8 cellular contexts compared by ENCODE assay signal in the genomic region with DNA sequence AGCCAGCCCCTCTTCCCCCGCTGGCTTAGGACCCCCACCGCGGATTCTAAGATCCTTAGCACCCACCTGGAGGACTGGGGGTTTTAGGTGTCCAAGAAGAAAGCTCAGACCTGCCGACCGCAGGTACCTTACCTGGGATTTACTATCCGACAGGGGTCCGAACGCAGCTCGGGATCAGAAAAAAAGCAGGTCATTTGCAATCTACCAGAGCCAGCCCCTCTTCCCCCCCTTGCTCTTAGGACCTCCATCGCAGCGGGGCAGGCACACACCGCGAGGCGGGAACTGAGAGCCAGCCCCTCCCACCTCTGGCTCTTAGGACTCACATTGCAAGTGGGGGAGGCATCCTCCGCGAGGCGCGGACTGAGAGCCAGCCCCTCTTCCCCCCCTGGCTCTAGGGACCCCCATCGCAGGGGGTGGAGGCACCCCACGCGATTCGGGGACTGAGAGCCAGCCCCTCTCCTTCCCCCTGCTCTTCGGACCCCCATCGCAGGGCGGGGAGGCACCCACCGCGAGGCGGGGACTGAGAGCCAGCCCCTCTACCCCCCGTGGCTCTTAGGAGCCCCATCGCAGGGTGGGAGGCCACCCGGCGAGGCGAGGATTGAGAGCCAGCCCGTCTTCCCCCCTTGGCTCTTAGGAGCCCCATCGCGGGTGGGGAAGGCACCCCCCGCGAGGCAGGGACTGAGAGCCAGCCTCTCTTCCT. TPM values are rescaled to one million over a fixed set of nuclear protein-coding genes. Genes with fewer than 3 reads are reported as not detected.
A peak's percentile ranks its signal among the peaks of the same experiment; 100 is the strongest.
DNase-seq lines count a peak whose midpoint lies in the region; ATAC-seq and TF ChIP-seq lines count a peak whose summit lies in the region.

No MANE protein-coding gene starts in this region.

- H3K27me3 Mint-ChIP-seq in dendritic cell treated with granulocyte-macrophage colony-stimulating factor and Interleukin-4, amounts not matched to agents 40 ng/mL and 50 ng/mL, for 4 days, result peaks cover 44% of the 10 kb centered on the region
- H3K27me3 Mint-ChIP-seq in nephron (ENCODE audit: low read depth), result peaks cover 40% of the 10 kb centered on the region

- ATAC-seq in HG03432 (IDR thresholded peaks at IDR 0.05; ENCODE audit: unreplicated experiment), result peak; percentile 50
- no peak for ATAC-seq in HG03571 (IDR thresholded peaks at IDR 0.05; ENCODE audit: unreplicated experiment)
- no peak for ATAC-seq in HG02884 (IDR thresholded peaks at IDR 0.05; ENCODE audit: unreplicated experiment)

- H3K79me2 ChIP-seq in OCI-LY7 (ENCODE audit: insufficient read depth, low read depth, low read length), result no peaks in the 10 kb centered on the region

- CTCF ChIA-PET in OCI-LY7 (lab: Charles Lee; ENCODE audit: unreplicated experiment), result no interaction called here

- no peak overlapping the region for H3K27ac ChIP-seq in OCI-LY7 (ENCODE audit: low read depth, low read length, poor library complexity, severe bottlenecking)

- H4K20me1 ChIP-seq in OCI-LY7 (ENCODE audit: insufficient read depth, low read length), result no peaks in the 10 kb centered on the region

- TF ChIP-seq CTCF in OCI-LY7 (conservative IDR thresholded peaks at IDR 0.05; ENCODE audit: low read length) (no peak), nephron (IDR thresholded peaks at IDR 0.05; ENCODE audit: unreplicated experiment in 3 of 3) (no peak)

- H3K4me3 ChIP-seq in OCI-LY7 (ENCODE audit: low read depth, low read length, poor library complexity, severe bottlenecking), result peak overlapping the region; percentile 63

- H2AFZ ChIP-seq in OCI-LY7 (ENCODE audit: low read length), result peak overlapping the region; percentile 78

- no peaks in the 10 kb centered on the region for H3K9me2 ChIP-seq in OCI-LY7 (ENCODE audit: insufficient read depth, low read length)

- no peaks in the 10 kb centered on the region for H3K9me3 Mint-ChIP-seq in dendritic cell treated with granulocyte-macrophage colony-stimulating factor and Interleukin-4, amounts not matched to agents 40 ng/mL and 50 ng/mL, for 4 days
- no peaks in the 10 kb centered on the region for H3K9me3 Mint-ChIP-seq in nephron

- peak overlapping the region; percentile 37 for H3K4me3 Mint-ChIP-seq in dendritic cell treated with granulocyte-macrophage colony-stimulating factor and Interleukin-4, amounts not matched to agents 40 ng/mL and 50 ng/mL, for 4 days
- peak overlapping the region; percentile 85 to 88 (median 87) for H3K4me3 Mint-ChIP-seq in nephron

- no peak overlapping the region for H3K27ac Mint-ChIP-seq in dendritic cell treated with granulocyte-macrophage colony-stimulating factor and Interleukin-4, amounts not matched to agents 40 ng/mL and 50 ng/mL, for 4 days
- peak overlapping the region in 2 of 3 experiments; percentile 37 to 70 for H3K27ac Mint-ChIP-seq in nephron

- H3K9me3 ChIP-seq in OCI-LY7 (ENCODE audit: low read length), result no peaks in the 10 kb centered on the region

- H3K4me1 ChIP-seq in OCI-LY7 (ENCODE audit: insufficient read depth, low read length, poor library complexity, severe bottlenecking), result no peaks in the 10 kb centered on the region

- peaks cover 5% of the 10 kb centered on the region for H3K4me1 Mint-ChIP-seq in dendritic cell treated with granulocyte-macrophage colony-stimulating factor and Interleukin-4, amounts not matched to agents 40 ng/mL and 50 ng/mL, for 4 days (ENCODE audit: low read depth)
- H3K4me1 Mint-ChIP-seq in nephron, result peaks cover 26% of the 10 kb centered on the region

- intact Hi-C loops in OCI-LY7 (cut with micrococcal nuclease; ENCODE audit: unreplicated experiment), result loop anchor here (2.0 kb wide), 1 partner anchor 120 kb away; no protein-coding TSS in a partner anchor
- intact Hi-C loops in dendritic cell treated with granulocyte-macrophage colony-stimulating factor and Interleukin-4, amounts not matched to agents 40 ng/mL and 50 ng/mL, for 4 days (cut with micrococcal nuclease), result loop anchor here (10.0 kb wide), 1 partner anchor 156 kb away; no protein-coding TSS in a partner anchor

- POLR2A ChIA-PET in OCI-LY7 (lab: Charles Lee), result interaction anchor here (0.7 kb wide), 1 partner anchor 26 kb away, joined by 4 read pairs; no protein-coding TSS in a partner anchor

- H3K36me3 Mint-ChIP-seq in dendritic cell treated with granulocyte-macrophage colony-stimulating factor and Interleukin-4, amounts not matched to agents 40 ng/mL and 50 ng/mL, for 4 days (ENCODE audit: low read depth), result no peaks in the 10 kb centered on the region
- no peaks in the 10 kb centered on the region for H3K36me3 Mint-ChIP-seq in nephron (ENCODE audit: low read depth)

- peak; percentile 40 for DNase-seq in ELR (ENCODE audit: low read depth)
- peak; percentile 73 for DNase-seq in OCI-LY7 (ENCODE audit: low spot score)
- DNase-seq in UCSD-AML1 (lab: John Stamatoyannopoulos, UW; ENCODE audit: unreplicated experiment), result no peak

- H3K4me2 ChIP-seq in OCI-LY7 (ENCODE audit: low read length), result peak overlapping the region; percentile 65

- no peaks in the 10 kb centered on the region for H3K36me3 ChIP-seq in OCI-LY7 (ENCODE audit: insufficient read depth, low read length)

- no TSS peak for BruUV-seq in OCI-LY7 (replicated peaks; lab: Mats Ljungman, UMichigan)

RNA-seq across cellular contexts. Expression of gene DDX11, which starts 45.3 kb away (rescaled TPM):
- total RNA-seq in OCI-LY7 (2014; rRNA removed; shearing (Covaris generic)), result 170 and 189 TPM in 2 replicates
- 262 and 315 TPM in 2 replicates for total RNA-seq in OCI-LY7 (2022)
